In the genomic region with DNA sequence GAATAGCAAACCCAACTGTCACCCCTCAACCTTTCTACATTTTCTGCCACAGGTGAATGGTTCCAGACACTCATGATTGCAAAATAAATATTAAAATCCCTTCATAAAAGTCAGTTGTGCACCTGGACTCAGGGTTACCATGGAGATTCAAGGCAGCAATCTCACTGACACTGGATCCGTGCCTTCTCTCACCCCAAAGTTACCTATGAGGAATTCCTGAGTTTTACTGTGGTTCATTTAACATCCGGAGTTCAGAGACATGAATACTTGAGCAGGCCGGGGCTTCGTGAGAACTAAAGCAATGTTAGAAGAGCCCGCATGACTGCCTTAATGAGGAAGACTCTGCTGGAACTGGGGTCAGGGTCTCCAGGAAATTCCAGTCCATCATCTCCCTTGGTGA, we compare ENCODE assay signal across 22 cellular contexts. TPM values are rescaled to one million over a fixed set of nuclear protein-coding genes. Genes with fewer than 3 reads are reported as not detected.
DNase-seq lines count a peak whose midpoint lies in the region; ATAC-seq and TF ChIP-seq lines count a peak whose summit lies in the region.
"Had no signal": no experiment of that assay in that cellular context is flagged by ENCODE, and none has a peak within 500 bp of the region (broad histone marks: within the 10 kb centered on the region; RNA-seq: fewer than 3 reads in every experiment).

No MANE protein-coding gene starts in this region.

- H3K27ac ChIP-seq in psoas muscle (no peak overlapping the region), thyroid gland (no peak overlapping the region)
- H3K27ac ChIP-seq: adrenal gland, SJCRH30, stomach, tibial artery had no signal

- H3K27me3 ChIP-seq in psoas muscle (ENCODE audit: insufficient read depth in 3 of 3, low read length in 2 of 3) = no peaks in the 10 kb centered on the region
- H3K27me3 ChIP-seq in thyroid gland = no peaks in the 10 kb centered on the region
- H3K27me3 ChIP-seq: adrenal gland, stomach, tibial artery had no signal

- intact Hi-C loops in psoas muscle (cut with DNase I) (no loop called here), thyroid gland (cut with DNase I) (no loop called here), left colon (cut with DNase I, micrococcal nuclease) (no loop called here)

- H3K36me3 ChIP-seq in psoas muscle (ENCODE audit: insufficient read depth in 1 of 2, low read depth in 1 of 2) = no peaks in the 10 kb centered on the region
- H3K36me3 ChIP-seq in thyroid gland = no peaks in the 10 kb centered on the region
- H3K36me3 ChIP-seq: adrenal gland, SJCRH30, stomach, tibial artery had no signal

- no peak overlapping the region for H3K4me3 ChIP-seq in psoas muscle
- no peak overlapping the region for H3K4me3 ChIP-seq in thyroid gland (replicated peaks in 1 of 3)
- H3K4me3 ChIP-seq: adrenal gland, SJCRH30, stomach, tibial artery had no signal

- no peaks in the 10 kb centered on the region for H3K4me1 ChIP-seq in psoas muscle
- H3K4me1 ChIP-seq in thyroid gland = no peaks in the 10 kb centered on the region
- H3K4me1 ChIP-seq: SJCRH30 had no signal

- ATAC-seq in psoas muscle (no peak), left colon (no peak)
- ATAC-seq: naive thymus-derived CD8-positive, alpha-beta T cell had no signal

- no peak for TF ChIP-seq POLR2A in thyroid gland (IDR thresholded peaks at IDR 0.05)

- DNase-seq in SHP77 (lab: John Stamatoyannopoulos, UW) (peak; percentile 29 to 35), SHP77 treated with DMSO at 0.1 percent for 48 hours (lab: John Stamatoyannopoulos, UW) (no peak), NCI-H2081 treated with DMSO at 0.1 percent for 48 hours (lab: John Stamatoyannopoulos, UW) (peak; percentile 53), NCI-H748 treated with DMSO at 0.1 percent for 48 hours (lab: John Stamatoyannopoulos, UW) (peak; percentile 79), psoas muscle (no peak), cortex of kidney (lab: John Stamatoyannopoulos, UW) (no peak), thyroid gland (no peak), left colon (no peak)
- DNase-seq: activated B cell treated with CpG ODN at 0.5 μM for 24 hours; activated naive CD4-positive, alpha-beta T cell treated with Interleukin-2 at 50 U/mL for 16 hours; adrenal gland; CD4-positive, CD25-positive, alpha-beta regulatory T cell; IMR-90; midbrain; naive thymus-derived CD8-positive, alpha-beta T cell; SJCRH30; stomach; tibial artery had no signal

- no peak for TF ChIP-seq CTCF in psoas muscle (IDR thresholded peaks at IDR 0.05)
- no peak for TF ChIP-seq CTCF in thyroid gland (IDR thresholded peaks at IDR 0.05)

- WGBS in psoas muscle, 3 donors = 45 to 71% (median 68%) methylated on average over 5 of the region's 5 CpGs
- WGBS in thyroid gland, 2 donors = 78 to 92% methylated on average over 5 of the region's 5 CpGs

- H3K9me3 ChIP-seq in psoas muscle (no peaks in the 10 kb centered on the region), thyroid gland (no peaks in the 10 kb centered on the region)
- H3K9me3 ChIP-seq: adrenal gland, SJCRH30, stomach, tibial artery had no signal

RNA-seq across cellular contexts. Expression of a gene that starts 12.5 kb away (rescaled TPM):
- under 1 TPM in 1 of 4 donors, not detected in 3; 0.09 TPM for total RNA-seq in psoas muscle
- polyA plus RNA-seq in psoas muscle = under 1 TPM in 1 of 3 donors, not detected in 2; 0.01 TPM
- total RNA-seq in thyroid gland = not detected
- under 1 TPM in 1 of 2 donors, not detected in 1; 0.06 TPM for total RNA-seq in left colon
- total RNA-seq: A172; G401; IMR-90; naive thymus-derived CD8-positive, alpha-beta T cell; NCI-H460; omental fat pad; SJCRH30 had no signal
- polyA plus RNA-seq: IMR-90; naive thymus-derived CD8-positive, alpha-beta T cell had no signal

Comparison
In these comparisons a context has a peak if more than half of its experiments do, and no peak if none do; other contexts are left out.
1. DNase-seq: peak in SHP77 (2 of 2), NCI-H2081 treated with DMSO at 0.1 percent for 48 hours (single experiment) and NCI-H748 treated with DMSO at 0.1 percent for 48 hours (single experiment); none in SHP77 treated with DMSO at 0.1 percent for 48 hours (single experiment), psoas muscle (0 of 2), cortex of kidney (single experiment), thyroid gland (0 of 2) and left colon (0 of 2).